In the genomic region with DNA sequence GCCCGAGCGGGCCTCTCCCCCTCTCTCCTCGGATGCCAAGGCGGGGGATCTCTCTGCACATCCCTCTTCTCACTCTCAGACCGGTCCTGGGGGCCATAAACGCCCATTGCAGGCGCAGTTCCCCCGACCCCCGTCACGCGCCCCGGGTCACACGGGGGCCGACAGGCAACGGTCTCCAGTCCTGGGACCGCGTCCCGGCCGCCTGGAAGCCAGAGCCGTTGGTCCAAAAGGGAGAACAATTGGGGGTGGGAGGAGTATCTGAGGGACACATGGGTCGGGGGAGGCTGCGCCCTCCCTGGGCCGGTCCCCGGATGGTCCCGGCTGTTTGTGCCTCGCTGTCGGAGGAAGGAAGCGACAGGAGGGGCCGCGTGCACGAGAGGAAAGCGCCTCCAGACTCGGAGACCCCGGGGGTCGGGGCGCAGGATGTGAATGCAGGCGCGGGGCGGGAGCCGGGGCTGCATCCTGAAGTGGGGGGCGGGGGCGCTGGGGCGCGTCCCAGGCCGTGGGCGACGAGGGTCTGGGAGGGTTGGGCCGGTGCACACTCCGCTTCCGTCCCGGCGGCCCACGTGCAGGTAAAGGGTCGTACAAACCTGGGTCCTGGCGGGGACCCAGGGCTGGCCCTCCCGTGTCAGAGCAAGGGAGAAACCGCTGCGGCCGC, we compare ENCODE assay signal across 1 cellular context.
TF ChIP-seq lines count a peak whose summit lies in the region.

No MANE protein-coding gene starts in this region.

TF ChIP-seq in HepG2, 621 proteins besides CTCF, POLR2A, EP300 and RAD21 (continued from another document and continues in another):
- TF ChIP-seq ZKSCAN1 (IDR thresholded peaks at IDR 0.05; ENCODE audit: low read length) (no peak), ZNF343 (CRISPR knock-in tag; IDR thresholded peaks at IDR 0.05) (no peak), ZNF746 (CRISPR knock-in tag; IDR thresholded peaks at IDR 0.05) (0 out of 2 replicates have a peak, but pooled peaks have one; percentile 36), ZNF230 (CRISPR knock-in tag; IDR thresholded peaks at IDR 0.05) (peak; percentile 24; the same call in 1 of the 2 replicates), FIP1L1 (IDR thresholded peaks at IDR 0.05; ENCODE audit: borderline replicate concordance, insufficient read depth, low read depth, low read length) (no peak), HNRNPLL (IDR thresholded peaks at IDR 0.05; ENCODE audit: low read depth, low read length, poor library complexity, severe bottlenecking) (no peak), IKZF4 (CRISPR knock-in tag; IDR thresholded peaks at IDR 0.05; ENCODE audit: borderline replicate concordance, low read depth, not compliant biosample characterization) (no peak), GABPB1 (CRISPR knock-in tag; IDR thresholded peaks at IDR 0.05) (0 out of 2 replicates have a peak, but pooled peaks have one; percentile 48), KLF12 (CRISPR knock-in tag; IDR thresholded peaks at IDR 0.05; ENCODE audit: borderline replicate concordance) (0 out of 2 replicates have a peak, but pooled peaks have one; percentile 27), ZNF616 (CRISPR knock-in tag; IDR thresholded peaks at IDR 0.05; ENCODE audit: low read depth) (peak; percentile 49; the same call in 1 of the 2 replicates), MZF1 (CRISPR knock-in tag; IDR thresholded peaks at IDR 0.05; ENCODE audit: borderline replicate concordance) (no peak), MTF1 (CRISPR knock-in tag; IDR thresholded peaks at IDR 0.05) (no peak), LCORL (IDR thresholded peaks at IDR 0.05) (no peak), LCORL (CRISPR knock-in tag; IDR thresholded peaks at IDR 0.05) (peak; percentile 52; the same call in 1 of the 2 replicates), CENPT (CRISPR knock-in tag; IDR thresholded peaks at IDR 0.05; ENCODE audit: low read depth) (0 out of 2 replicates have a peak, but pooled peaks have one; percentile 20), MYC (CRISPR knock-in tag; IDR thresholded peaks at IDR 0.05; ENCODE audit: borderline replicate concordance) (0 out of 2 replicates have a peak, but pooled peaks have one; percentile 55), ZBTB38 (CRISPR knock-in tag; IDR thresholded peaks at IDR 0.05) (0 out of 2 replicates have a peak, but pooled peaks have one; percentile 49), SRY (CRISPR knock-in tag; IDR thresholded peaks at IDR 0.05) (0 out of 2 replicates have a peak, but pooled peaks have one; percentile 26), ZBTB20 (CRISPR knock-in tag; IDR thresholded peaks at IDR 0.05; ENCODE audit: borderline replicate concordance, low read depth) (0 out of 2 replicates have a peak, but pooled peaks have one; percentile 8), TCF7 (IDR thresholded peaks at IDR 0.05; ENCODE audit: low read depth) (no peak), KDM5A (IDR thresholded peaks at IDR 0.05; ENCODE audit: borderline replicate concordance, low read length) (no peak), NFRKB (IDR thresholded peaks at IDR 0.05) (no peak), ZNF557 (CRISPR knock-in tag; IDR thresholded peaks at IDR 0.05) (no peak), KAT8 (CRISPR knock-in tag; IDR thresholded peaks at IDR 0.05) (no peak), PPARG (CRISPR knock-in tag; conservative IDR thresholded peaks at IDR 0.05) (no peak), ZNF75D (CRISPR knock-in tag; IDR thresholded peaks at IDR 0.05; ENCODE audit: borderline replicate concordance) (no peak), ARID2 (CRISPR knock-in tag; IDR thresholded peaks at IDR 0.05; ENCODE audit: borderline replicate concordance) (peak; percentile 64; the same call in 1 of the 2 replicates), ZNF674 (CRISPR knock-in tag; IDR thresholded peaks at IDR 0.05; ENCODE audit: low read depth) (no peak), EED (CRISPR knock-in tag; IDR thresholded peaks at IDR 0.05) (no peak), YY1 (IDR thresholded peaks at IDR 0.05; ENCODE audit: insufficient read depth, insufficient replicate concordance, low read depth, low read length) (no peak), ZNF446 (CRISPR knock-in tag; IDR thresholded peaks at IDR 0.05) (no peak), MXD4 (CRISPR knock-in tag; IDR thresholded peaks at IDR 0.05) (no peak), SUZ12 (IDR thresholded peaks at IDR 0.05; ENCODE audit: low read depth, low read length) (no peak), ZFP1 (CRISPR knock-in tag; IDR thresholded peaks at IDR 0.05) (no peak), ZNF777 (CRISPR knock-in tag; IDR thresholded peaks at IDR 0.05) (no peak), ZSCAN21 (CRISPR knock-in tag; IDR thresholded peaks at IDR 0.05; ENCODE audit: borderline replicate concordance) (peak; percentile 24; the same call in 1 of the 2 replicates), PLRG1 (conservative IDR thresholded peaks at IDR 0.05) (no peak), FOXP1 (IDR thresholded peaks at IDR 0.05) (no peak), FOXP1 (CRISPR knock-in tag; IDR thresholded peaks at IDR 0.05) (no peak), SNAI1 (CRISPR knock-in tag; IDR thresholded peaks at IDR 0.05; ENCODE audit: borderline replicate concordance) (no peak), HNRNPH1 (optimal IDR thresholded peaks at IDR 0.05; ENCODE audit: low read depth, low read length) (no peak)
- TF ChIP-seq, protein P1, sequence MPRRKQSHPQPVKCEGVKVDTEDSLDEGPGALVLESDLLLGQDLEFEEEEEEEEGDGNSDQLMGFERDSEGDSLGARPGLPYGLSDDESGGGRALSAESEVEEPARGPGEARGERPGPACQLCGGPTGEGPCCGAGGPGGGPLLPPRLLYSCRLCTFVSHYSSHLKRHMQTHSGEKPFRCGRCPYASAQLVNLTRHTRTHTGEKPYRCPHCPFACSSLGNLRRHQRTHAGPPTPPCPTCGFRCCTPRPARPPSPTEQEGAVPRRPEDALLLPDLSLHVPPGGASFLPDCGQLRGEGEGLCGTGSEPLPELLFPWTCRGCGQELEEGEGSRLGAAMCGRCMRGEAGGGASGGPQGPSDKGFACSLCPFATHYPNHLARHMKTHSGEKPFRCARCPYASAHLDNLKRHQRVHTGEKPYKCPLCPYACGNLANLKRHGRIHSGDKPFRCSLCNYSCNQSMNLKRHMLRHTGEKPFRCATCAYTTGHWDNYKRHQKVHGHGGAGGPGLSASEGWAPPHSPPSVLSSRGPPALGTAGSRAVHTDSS (CRISPR knock-in tag; conservative IDR thresholded peaks at IDR 0.05): no peak
- TF ChIP-seq, protein P2, sequence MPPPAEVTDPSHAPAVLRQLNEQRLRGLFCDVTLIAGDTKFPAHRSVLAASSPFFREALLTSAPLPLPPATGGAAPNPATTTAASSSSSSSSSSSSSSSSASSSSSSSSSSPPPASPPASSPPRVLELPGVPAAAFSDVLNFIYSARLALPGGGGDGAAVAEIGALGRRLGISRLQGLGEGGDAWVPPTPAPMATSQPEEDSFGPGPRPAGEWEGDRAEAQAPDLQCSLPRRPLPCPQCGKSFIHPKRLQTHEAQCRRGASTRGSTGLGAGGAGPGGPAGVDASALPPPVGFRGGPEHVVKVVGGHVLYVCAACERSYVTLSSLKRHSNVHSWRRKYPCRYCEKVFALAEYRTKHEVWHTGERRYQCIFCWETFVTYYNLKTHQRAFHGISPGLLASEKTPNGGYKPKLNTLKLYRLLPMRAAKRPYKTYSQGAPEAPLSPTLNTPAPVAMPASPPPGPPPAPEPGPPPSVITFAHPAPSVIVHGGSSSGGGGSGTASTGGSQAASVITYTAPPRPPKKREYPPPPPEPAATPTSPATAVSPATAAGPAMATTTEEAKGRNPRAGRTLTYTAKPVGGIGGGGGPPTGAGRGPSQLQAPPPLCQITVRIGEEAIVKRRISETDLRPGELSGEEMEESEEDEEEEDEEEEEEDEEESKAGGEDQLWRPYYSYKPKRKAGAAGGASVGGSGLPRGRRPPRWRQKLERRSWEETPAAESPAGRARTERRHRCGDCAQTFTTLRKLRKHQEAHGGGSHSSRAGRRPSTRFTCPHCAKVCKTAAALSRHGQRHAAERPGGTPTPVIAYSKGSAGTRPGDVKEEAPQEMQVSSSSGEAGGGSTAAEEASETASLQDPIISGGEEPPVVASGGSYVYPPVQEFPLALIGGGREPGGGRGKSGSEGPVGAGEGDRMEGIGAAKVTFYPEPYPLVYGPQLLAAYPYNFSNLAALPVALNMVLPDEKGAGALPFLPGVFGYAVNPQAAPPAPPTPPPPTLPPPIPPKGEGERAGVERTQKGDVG (CRISPR knock-in tag; IDR thresholded peaks at IDR 0.05; ENCODE audit: borderline replicate concordance): 0 out of 2 replicates have a peak, but pooled peaks have one; percentile 20
- TF ChIP-seq, protein P3, sequence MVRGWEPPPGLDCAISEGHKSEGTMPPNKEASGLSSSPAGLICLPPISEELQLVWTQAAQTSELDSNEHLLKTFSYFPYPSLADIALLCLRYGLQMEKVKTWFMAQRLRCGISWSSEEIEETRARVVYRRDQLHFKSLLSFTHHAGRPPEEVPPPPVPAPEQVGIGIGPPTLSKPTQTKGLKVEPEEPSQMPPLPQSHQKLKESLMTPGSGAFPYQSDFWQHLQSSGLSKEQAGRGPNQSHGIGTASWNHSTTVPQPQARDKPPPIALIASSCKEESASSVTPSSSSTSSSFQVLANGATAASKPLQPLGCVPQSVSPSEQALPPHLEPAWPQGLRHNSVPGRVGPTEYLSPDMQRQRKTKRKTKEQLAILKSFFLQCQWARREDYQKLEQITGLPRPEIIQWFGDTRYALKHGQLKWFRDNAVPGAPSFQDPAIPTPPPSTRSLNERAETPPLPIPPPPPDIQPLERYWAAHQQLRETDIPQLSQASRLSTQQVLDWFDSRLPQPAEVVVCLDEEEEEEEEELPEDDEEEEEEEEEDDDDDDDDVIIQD (CRISPR knock-in tag; IDR thresholded peaks at IDR 0.05; ENCODE audit: low read depth): no peak
- TF ChIP-seq, protein P4, sequence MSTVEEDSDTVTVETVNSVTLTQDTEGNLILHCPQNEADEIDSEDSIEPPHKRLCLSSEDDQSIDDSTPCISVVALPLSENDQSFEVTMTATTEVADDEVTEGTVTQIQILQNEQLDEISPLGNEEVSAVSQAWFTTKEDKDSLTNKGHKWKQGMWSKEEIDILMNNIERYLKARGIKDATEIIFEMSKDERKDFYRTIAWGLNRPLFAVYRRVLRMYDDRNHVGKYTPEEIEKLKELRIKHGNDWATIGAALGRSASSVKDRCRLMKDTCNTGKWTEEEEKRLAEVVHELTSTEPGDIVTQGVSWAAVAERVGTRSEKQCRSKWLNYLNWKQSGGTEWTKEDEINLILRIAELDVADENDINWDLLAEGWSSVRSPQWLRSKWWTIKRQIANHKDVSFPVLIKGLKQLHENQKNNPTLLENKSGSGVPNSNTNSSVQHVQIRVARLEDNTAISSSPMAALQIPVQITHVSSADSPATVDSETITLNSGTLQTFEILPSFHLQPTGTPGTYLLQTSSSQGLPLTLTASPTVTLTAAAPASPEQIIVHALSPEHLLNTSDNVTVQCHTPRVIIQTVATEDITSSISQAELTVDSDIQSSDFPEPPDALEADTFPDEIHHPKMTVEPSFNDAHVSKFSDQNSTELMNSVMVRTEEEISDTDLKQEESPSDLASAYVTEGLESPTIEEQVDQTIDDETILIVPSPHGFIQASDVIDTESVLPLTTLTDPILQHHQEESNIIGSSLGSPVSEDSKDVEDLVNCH (CRISPR knock-in tag; IDR thresholded peaks at IDR 0.05): no peak
- TF ChIP-seq, protein P5, sequence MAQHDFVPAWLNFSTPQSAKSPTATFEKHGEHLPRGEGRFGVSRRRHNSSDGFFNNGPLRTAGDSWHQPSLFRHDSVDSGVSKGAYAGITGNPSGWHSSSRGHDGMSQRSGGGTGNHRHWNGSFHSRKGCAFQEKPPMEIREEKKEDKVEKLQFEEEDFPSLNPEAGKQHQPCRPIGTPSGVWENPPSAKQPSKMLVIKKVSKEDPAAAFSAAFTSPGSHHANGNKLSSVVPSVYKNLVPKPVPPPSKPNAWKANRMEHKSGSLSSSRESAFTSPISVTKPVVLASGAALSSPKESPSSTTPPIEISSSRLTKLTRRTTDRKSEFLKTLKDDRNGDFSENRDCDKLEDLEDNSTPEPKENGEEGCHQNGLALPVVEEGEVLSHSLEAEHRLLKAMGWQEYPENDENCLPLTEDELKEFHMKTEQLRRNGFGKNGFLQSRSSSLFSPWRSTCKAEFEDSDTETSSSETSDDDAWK (CRISPR knock-in tag; IDR thresholded peaks at IDR 0.05): no peak
- TF ChIP-seq, protein P6, sequence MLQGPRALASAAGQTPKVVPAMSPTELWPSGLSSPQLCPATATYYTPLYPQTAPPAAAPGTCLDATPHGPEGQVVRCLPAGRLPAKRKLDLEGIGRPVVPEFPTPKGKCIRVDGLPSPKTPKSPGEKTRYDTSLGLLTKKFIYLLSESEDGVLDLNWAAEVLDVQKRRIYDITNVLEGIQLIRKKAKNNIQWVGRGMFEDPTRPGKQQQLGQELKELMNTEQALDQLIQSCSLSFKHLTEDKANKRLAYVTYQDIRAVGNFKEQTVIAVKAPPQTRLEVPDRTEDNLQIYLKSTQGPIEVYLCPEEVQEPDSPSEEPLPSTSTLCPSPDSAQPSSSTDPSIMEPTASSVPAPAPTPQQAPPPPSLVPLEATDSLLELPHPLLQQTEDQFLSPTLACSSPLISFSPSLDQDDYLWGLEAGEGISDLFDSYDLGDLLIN (CRISPR knock-in tag; IDR thresholded peaks at IDR 0.05; ENCODE audit: borderline replicate concordance): 0 out of 2 replicates have a peak, but pooled peaks have one; percentile 28
- TF ChIP-seq, protein P7, sequence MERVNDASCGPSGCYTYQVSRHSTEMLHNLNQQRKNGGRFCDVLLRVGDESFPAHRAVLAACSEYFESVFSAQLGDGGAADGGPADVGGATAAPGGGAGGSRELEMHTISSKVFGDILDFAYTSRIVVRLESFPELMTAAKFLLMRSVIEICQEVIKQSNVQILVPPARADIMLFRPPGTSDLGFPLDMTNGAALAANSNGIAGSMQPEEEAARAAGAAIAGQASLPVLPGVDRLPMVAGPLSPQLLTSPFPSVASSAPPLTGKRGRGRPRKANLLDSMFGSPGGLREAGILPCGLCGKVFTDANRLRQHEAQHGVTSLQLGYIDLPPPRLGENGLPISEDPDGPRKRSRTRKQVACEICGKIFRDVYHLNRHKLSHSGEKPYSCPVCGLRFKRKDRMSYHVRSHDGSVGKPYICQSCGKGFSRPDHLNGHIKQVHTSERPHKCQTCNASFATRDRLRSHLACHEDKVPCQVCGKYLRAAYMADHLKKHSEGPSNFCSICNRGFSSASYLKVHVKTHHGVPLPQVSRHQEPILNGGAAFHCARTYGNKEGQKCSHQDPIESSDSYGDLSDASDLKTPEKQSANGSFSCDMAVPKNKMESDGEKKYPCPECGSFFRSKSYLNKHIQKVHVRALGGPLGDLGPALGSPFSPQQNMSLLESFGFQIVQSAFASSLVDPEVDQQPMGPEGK (CRISPR knock-in tag; IDR thresholded peaks at IDR 0.05): no peak
- TF ChIP-seq, protein P8, sequence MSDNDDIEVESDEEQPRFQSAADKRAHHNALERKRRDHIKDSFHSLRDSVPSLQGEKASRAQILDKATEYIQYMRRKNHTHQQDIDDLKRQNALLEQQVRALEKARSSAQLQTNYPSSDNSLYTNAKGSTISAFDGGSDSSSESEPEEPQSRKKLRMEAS (IDR thresholded peaks at IDR 0.05): peak; percentile 19; the same call in 1 of the 2 replicates
- TF ChIP-seq, protein P9, sequence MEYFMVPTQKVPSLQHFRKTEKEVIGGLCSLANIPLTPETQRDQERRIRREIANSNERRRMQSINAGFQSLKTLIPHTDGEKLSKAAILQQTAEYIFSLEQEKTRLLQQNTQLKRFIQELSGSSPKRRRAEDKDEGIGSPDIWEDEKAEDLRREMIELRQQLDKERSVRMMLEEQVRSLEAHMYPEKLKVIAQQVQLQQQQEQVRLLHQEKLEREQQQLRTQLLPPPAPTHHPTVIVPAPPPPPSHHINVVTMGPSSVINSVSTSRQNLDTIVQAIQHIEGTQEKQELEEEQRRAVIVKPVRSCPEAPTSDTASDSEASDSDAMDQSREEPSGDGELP (IDR thresholded peaks at IDR 0.05; ENCODE audit: borderline replicate concordance, low read depth): no peak
